Comparison of ENCODE assay signal across 1 cellular context in the genomic region with DNA sequence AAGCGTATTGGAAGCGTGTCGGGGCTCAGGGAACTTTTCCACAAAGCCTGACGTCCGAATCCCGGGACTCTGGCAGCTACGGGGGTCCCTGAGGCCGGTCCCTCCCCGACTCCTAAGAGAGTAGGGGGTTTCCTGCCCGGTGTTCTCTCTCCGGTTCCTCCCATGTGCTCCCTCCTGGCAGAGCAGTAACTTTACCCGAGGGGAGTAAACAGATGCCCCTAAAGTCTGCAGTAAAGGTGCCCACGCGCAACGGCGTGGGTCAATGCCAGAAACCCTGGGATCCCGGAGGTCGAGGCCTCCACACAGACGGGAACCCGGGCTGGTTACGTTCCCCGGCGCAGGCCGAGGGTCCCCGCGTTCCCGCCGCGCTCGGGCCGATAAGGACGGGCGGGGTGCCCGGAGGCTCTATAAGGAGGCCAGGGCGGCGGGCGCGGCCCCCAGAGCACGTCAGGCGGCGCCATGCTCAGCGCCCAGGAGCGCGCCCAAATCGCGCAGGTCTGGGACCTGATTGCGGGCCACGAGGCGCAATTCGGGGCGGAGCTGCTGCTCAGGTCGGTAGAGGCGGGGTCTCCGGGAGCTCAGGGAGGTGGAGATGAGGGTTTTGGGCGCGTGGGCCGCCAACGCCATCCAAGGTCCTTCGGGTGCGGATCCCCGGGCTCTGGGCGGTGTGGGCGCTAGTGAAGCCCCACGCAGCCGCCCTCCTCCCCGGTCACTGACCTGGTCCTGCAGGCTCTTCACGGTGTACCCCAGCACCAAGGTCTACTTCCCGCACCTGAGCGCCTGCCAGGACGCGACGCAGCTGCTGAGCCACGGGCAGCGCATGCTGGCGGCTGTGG.
TF ChIP-seq lines count a peak whose summit lies in the region.

A gene with protein sequence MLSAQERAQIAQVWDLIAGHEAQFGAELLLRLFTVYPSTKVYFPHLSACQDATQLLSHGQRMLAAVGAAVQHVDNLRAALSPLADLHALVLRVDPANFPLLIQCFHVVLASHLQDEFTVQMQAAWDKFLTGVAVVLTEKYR (plus strand): TSS at position 440 of the 836 bp plus-strand sequence. CDS start 20 bp downstream, at position 460.

TF ChIP-seq in K562, 482 proteins besides CTCF, POLR2A, EP300 and RAD21:
- TF ChIP-seq MTA2 (IDR thresholded peaks at IDR 0.05; ENCODE audit: low read depth) (no peak), CAMTA2 (CRISPR knock-in tag; conservative IDR thresholded peaks at IDR 0.05) (no peak), HDAC6 (IDR thresholded peaks at IDR 0.05; ENCODE audit: low read depth, low read length) (no peak), RCOR1 (IDR thresholded peaks at IDR 0.05; ENCODE audit: borderline replicate concordance in 1 of 2, low read depth in 2 of 2, low read length in 2 of 2) (no peak), ZKSCAN1 (IDR thresholded peaks at IDR 0.05; ENCODE audit: low read depth, low read length) (no peak), NR3C1 (CRISPR knock-in tag; IDR thresholded peaks at IDR 0.05) (no peak), ARID2 (IDR thresholded peaks at IDR 0.05) (no peak), RBBP5 (IDR thresholded peaks at IDR 0.05; ENCODE audit: borderline replicate concordance, insufficient read depth, low read length, poor library complexity, severe bottlenecking) (no peak), STAT5A (IDR thresholded peaks at IDR 0.05; ENCODE audit: borderline replicate concordance, low read length) (no peak), FOSL1 (tag; conservative IDR thresholded peaks at IDR 0.05) (no peak), MIER1 (IDR thresholded peaks at IDR 0.05; ENCODE audit: low read depth) (no peak), SREBF2 (CRISPR knock-in tag; IDR thresholded peaks at IDR 0.05) (no peak), RFX5 (IDR thresholded peaks at IDR 0.05; ENCODE audit: low read depth, low read length) (no peak), YBX1 (IDR thresholded peaks at IDR 0.05) (no peak), TBP (optimal IDR thresholded peaks at IDR 0.05; ENCODE audit: low read depth, low read length) (no peak)
- TF ChIP-seq, protein P1, sequence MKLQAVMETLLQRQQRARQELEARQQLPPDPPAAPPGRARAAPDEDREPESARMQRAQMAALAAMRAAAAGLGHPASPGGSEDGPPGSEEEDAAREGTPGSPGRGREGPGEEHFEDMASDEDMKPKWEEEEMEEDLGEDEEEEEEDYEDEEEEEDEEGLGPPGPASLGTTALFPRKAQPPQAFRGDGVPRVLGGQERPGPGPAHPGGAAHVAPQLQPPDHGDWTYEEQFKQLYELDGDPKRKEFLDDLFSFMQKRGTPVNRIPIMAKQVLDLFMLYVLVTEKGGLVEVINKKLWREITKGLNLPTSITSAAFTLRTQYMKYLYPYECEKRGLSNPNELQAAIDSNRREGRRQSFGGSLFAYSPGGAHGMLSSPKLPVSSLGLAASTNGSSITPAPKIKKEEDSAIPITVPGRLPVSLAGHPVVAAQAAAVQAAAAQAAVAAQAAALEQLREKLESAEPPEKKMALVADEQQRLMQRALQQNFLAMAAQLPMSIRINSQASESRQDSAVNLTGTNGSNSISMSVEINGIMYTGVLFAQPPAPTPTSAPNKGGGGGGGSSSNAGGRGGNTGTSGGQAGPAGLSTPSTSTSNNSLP (IDR thresholded peaks at IDR 0.05; ENCODE audit: borderline replicate concordance, low read depth, low read length) = no peak
- TF ChIP-seq, protein P2, sequence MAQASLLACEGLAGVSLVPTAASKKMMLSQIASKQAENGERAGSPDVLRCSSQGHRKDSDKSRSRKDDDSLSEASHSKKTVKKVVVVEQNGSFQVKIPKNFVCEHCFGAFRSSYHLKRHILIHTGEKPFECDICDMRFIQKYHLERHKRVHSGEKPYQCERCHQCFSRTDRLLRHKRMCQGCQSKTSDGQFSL (CRISPR knock-in tag; IDR thresholded peaks at IDR 0.05) = no peak
- TF ChIP-seq, protein P2 (tag; IDR thresholded peaks at IDR 0.05) = no peak
- TF ChIP-seq, protein P3, sequence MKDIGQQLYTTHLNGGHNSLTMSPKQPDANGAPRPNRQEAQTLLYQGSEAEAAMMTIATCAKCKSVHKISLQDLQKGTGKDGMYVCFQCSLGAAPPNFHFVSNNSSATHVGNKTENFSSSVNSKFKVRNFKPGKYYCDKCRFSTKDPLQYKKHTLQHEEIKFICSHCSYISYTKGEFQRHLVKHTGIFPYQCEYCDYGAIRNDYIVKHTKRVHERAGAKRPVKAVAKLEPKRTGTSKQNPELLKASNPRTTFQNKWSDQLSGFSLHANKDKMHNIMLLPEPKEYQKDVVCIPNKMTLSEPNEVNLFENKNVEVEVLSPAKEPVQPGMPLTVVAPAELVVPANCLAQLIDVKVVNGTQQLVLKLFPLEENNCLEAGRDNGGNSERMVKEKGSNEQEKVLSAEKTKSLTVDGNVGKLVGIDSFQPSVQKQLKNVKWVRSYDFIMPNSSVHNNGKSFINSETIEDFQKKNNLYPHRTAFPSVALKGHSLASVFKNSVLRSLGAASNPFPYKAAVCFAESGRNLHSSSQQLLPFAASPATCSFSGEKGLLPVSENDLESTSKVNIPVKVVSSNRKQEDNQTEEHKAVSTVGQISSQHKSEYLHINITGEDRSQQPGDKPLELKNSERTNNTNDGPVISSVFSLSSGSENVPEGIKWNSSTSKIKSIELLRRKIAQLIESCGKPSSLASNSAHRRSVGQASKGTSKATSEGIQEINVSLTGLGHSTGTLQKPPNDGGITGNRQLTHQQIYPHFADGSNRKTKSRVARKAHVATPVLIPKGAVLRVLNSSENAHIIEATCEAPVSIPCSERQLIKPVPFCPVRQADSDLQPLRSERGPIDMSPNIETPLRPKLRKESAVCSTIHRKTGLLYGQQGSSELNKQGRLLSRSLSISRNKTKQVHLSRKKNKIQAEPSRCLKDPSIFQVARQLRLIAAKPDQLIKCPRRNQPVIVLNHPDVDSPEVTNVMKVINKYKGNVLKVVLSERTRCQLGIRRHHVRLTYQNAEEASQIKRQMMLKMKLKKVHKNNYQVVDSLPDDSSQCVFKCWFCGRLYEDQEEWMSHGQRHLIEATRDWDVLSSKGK (CRISPR knock-in tag; IDR thresholded peaks at IDR 0.05) = no peak
- TF ChIP-seq, protein P4, sequence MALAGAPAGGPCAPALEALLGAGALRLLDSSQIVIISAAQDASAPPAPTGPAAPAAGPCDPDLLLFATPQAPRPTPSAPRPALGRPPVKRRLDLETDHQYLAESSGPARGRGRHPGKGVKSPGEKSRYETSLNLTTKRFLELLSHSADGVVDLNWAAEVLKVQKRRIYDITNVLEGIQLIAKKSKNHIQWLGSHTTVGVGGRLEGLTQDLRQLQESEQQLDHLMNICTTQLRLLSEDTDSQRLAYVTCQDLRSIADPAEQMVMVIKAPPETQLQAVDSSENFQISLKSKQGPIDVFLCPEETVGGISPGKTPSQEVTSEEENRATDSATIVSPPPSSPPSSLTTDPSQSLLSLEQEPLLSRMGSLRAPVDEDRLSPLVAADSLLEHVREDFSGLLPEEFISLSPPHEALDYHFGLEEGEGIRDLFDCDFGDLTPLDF (CRISPR knock-in tag; IDR thresholded peaks at IDR 0.05) = no peak
- TF ChIP-seq, protein P5, sequence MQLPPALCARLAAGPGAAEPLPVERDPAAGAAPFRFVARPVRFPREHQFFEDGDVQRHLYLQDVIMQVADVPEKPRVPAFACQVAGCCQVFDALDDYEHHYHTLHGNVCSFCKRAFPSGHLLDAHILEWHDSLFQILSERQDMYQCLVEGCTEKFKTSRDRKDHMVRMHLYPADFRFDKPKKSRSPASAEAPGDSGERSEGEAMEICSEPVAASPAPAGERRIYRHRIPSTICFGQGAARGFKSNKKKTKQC (CRISPR knock-in tag; IDR thresholded peaks at IDR 0.05) = no peak
TF ChIP-seq in K562: peak in this region for 0.
